8 cellular contexts compared by ENCODE assay signal in the genomic region with DNA sequence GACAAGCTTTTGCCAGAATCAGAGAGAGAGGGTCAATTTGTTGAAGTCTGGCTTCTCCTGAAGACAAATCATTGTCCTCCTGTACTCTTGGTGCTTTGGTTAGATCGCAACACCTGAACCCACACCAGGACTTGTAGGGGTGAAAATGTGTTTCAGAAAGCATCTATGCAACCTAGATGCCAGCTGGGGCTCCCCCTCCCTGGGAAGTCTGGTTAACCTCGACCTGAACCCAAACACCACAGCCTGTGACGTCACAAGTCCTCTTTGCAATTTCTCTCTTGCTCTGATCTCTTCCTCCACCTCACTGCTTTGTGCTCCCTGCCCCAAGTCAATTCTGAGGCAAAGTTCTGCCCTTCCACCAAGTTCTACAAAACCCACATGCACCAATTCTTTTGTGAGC. TPM values are rescaled to one million over a fixed set of nuclear protein-coding genes. Genes with fewer than 3 reads are reported as not detected.
DNase-seq lines count a peak whose midpoint lies in the region; ATAC-seq and TF ChIP-seq lines count a peak whose summit lies in the region.

No MANE protein-coding gene starts in this region.

- H3K36me3 Mint-ChIP-seq in activated CD4-positive, alpha-beta T cell treated with anti-CD3 and anti-CD28 coated beads for 36 hours (ENCODE audit: low read depth) = no peaks in the 10 kb centered on the region
- no peaks in the 10 kb centered on the region for H3K36me3 Mint-ChIP-seq in endothelial cell (ENCODE audit: low read depth, unreplicated experiment)

- CTCF ChIA-PET in activated CD4-positive, alpha-beta T cell treated with anti-CD3 and anti-CD28 coated beads for 36 hours (lab: Charles Lee) = interaction anchor here (0.6 to 0.8 kb wide), 3 partner anchors 57 to 126 kb away, joined by 3 to 4 read pairs (median 4); no protein-coding TSS in a partner anchor

- no peaks in the 10 kb centered on the region for H3K9me3 Mint-ChIP-seq in activated CD4-positive, alpha-beta T cell treated with anti-CD3 and anti-CD28 coated beads for 36 hours (ENCODE audit: low read depth)
- H3K9me3 Mint-ChIP-seq in endothelial cell (ENCODE audit: unreplicated experiment) = no peaks in the 10 kb centered on the region

- intact Hi-C loops in activated CD4-positive, alpha-beta T cell treated with anti-CD3 and anti-CD28 coated beads for 36 hours (cut with DNase I, micrococcal nuclease) = no loop called here
- intact Hi-C loops in left cardiac atrium (cut with DNase I) = no loop called here

- H3K4me1 Mint-ChIP-seq in activated CD4-positive, alpha-beta T cell treated with anti-CD3 and anti-CD28 coated beads for 36 hours = peaks cover 14% of the 10 kb centered on the region
- H3K4me1 Mint-ChIP-seq in endothelial cell (ENCODE audit: unreplicated experiment) = peaks cover 9% of the 10 kb centered on the region

- peak; percentile 60 for ATAC-seq in GM18502 (IDR thresholded peaks at IDR 0.05; ENCODE audit: poor library complexity, unreplicated experiment)
- peak; percentile 63 for ATAC-seq in HG02981 (IDR thresholded peaks at IDR 0.05; ENCODE audit: unreplicated experiment)
- peak; percentile 91 for ATAC-seq in activated CD4-positive, alpha-beta T cell treated with anti-CD3 and anti-CD28 coated beads for 36 hours
- no peak for ATAC-seq in left cardiac atrium
- ATAC-seq in GM19467 (IDR thresholded peaks at IDR 0.05; ENCODE audit: unreplicated experiment) = no peak

- TF ChIP-seq CTCF in endothelial cell (IDR thresholded peaks at IDR 0.05; ENCODE audit: unreplicated experiment) = no peak

- H3K4me3 Mint-ChIP-seq in activated CD4-positive, alpha-beta T cell treated with anti-CD3 and anti-CD28 coated beads for 36 hours = no peak overlapping the region
- no peak overlapping the region for H3K4me3 Mint-ChIP-seq in endothelial cell (ENCODE audit: unreplicated experiment)

- H3K27ac Mint-ChIP-seq in activated CD4-positive, alpha-beta T cell treated with anti-CD3 and anti-CD28 coated beads for 36 hours = no peak overlapping the region
- no peak overlapping the region for H3K27ac Mint-ChIP-seq in endothelial cell (ENCODE audit: unreplicated experiment)

- peak; percentile 84 for DNase-seq in activated CD4-positive, alpha-beta T cell treated with anti-CD3 and anti-CD28 coated beads for 36 hours
- DNase-seq in mucosa of gallbladder (ENCODE audit: low spot score) (peak; percentile 18), left cardiac atrium (no peak), iPS-NIHi11 (ENCODE audit: low spot score) (no peak), endothelial cell (ENCODE audit: low spot score) (no peak)

- POLR2A ChIA-PET in activated CD4-positive, alpha-beta T cell treated with anti-CD3 and anti-CD28 coated beads for 36 hours (lab: Charles Lee) = no interaction called here

- no peaks in the 10 kb centered on the region for H3K27me3 Mint-ChIP-seq in activated CD4-positive, alpha-beta T cell treated with anti-CD3 and anti-CD28 coated beads for 36 hours
- no peaks in the 10 kb centered on the region for H3K27me3 Mint-ChIP-seq in endothelial cell (ENCODE audit: unreplicated experiment)

RNA-seq across cellular contexts. Expression of a gene that starts 42.8 kb away (rescaled TPM):
- total RNA-seq in activated CD4-positive, alpha-beta T cell treated with anti-CD3 and anti-CD28 coated beads for 36 hours = 10 to 100 TPM; 37.0 to 39.7 TPM
- total RNA-seq in mucosa of gallbladder = 34.6 TPM
- 10 to 100 TPM; 31.8 to 33.6 TPM for total RNA-seq in left cardiac atrium
- total RNA-seq in endothelial cell (ENCODE audit: unreplicated experiment) = 37.7 TPM

Comparison
In these comparisons a context has a peak if more than half of its experiments do, and no peak if none do; other contexts are left out.
1. ATAC-seq: peak in GM18502 (single experiment), HG02981 (single experiment) and activated CD4-positive, alpha-beta T cell treated with anti-CD3 and anti-CD28 coated beads for 36 hours (single experiment); none in left cardiac atrium (0 of 2) and GM19467 (single experiment).
2. DNase-seq: peak in activated CD4-positive, alpha-beta T cell treated with anti-CD3 and anti-CD28 coated beads for 36 hours (single experiment) and mucosa of gallbladder (single experiment); none in left cardiac atrium (single experiment), iPS-NIHi11 (single experiment) and endothelial cell (single experiment).